8 cellular contexts compared by ENCODE assay signal in genomic region chr3:49133226-49133951, GRCh38.
A peak's percentile ranks its signal among the peaks of the same experiment; 100 is the strongest.
DNase-seq lines count a peak whose midpoint lies in the region; ATAC-seq and TF ChIP-seq lines count a peak whose summit lies in the region.

No MANE protein-coding gene starts in this region.

- H3K27ac ChIP-seq in coronary artery = peak overlapping the region; percentile 82 to 95

- ATAC-seq in HG02885 (IDR thresholded peaks at IDR 0.05; ENCODE audit: poor library complexity, unreplicated experiment) = no peak

- TF ChIP-seq CTCF in coronary artery (IDR thresholded peaks at IDR 0.05) = no peak

- DNase-seq in NCI-H2029 (lab: John Stamatoyannopoulos, UW) (peak; percentile 59), NCI-H2029 treated with DMSO at 0.1 percent for 48 hours (lab: John Stamatoyannopoulos, UW) (no peak), NCI-H526 treated with DMSO at 0.1 percent for 48 hours (lab: John Stamatoyannopoulos, UW) (peak; percentile 51), coronary artery (ENCODE audit: low spot score) (peak; percentile 90), kidney tubule cell (ENCODE audit: low spot score) (peak; percentile 91), smooth muscle cell of the brain vasculature (ENCODE audit: low read depth, low spot score) (peak; percentile 74)
- DNase-seq in activated T-cell treated with anti-CD3 and anti-CD28 coated beads, Interleukin-2, amount 50 U/mL, for 1 hour = no peak

- H3K4me3 ChIP-seq in coronary artery = peak overlapping the region; percentile 90

Comparison
In these comparisons a context has a peak if more than half of its experiments do, and no peak if none do; other contexts are left out.
1. DNase-seq: peak in NCI-H2029 (single experiment), NCI-H526 treated with DMSO at 0.1 percent for 48 hours (single experiment), coronary artery (single experiment), kidney tubule cell (single experiment) and smooth muscle cell of the brain vasculature (single experiment); none in NCI-H2029 treated with DMSO at 0.1 percent for 48 hours (single experiment) and activated T-cell treated with anti-CD3 and anti-CD28 coated beads, Interleukin-2, amount 50 U/mL, for 1 hour (single experiment).